1 cellular context compared by ENCODE assay signal in the genomic region with DNA sequence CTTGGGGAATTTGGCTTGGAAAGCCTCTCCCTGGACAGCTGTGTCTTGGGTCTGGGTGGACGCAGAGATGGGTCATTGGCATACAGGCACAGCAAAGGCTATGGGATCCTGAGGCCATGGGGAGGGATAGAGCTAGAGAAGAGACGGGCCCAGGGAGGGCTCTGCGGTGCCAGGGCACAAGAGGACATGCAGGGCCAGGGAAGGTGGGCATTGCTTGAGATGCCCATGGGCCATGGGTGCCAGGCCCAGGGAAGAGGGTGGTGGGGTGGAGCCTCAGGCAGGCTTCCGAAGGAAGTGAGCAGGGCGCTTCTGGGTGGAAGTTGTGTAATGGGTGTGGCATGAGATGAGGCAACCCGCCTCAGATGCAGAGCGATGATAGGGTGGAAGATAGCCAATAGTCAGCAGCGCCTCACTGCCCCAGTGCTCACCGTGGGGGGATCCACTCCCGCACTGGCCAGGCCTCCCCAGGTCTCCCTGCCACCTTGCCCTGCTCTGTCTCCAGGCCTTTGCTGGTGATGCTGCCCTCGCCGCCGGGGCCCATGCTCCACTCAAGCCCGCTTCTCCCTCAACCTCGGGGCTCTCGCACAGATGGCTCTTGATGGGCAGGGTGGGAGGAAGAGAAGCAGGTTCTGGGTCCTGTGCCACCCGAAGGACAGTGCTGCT.
A peak's percentile ranks its signal among the peaks of the same experiment; 100 is the strongest.
TF ChIP-seq lines count a peak whose summit lies in the region.

No MANE protein-coding gene starts in this region.

TF ChIP-seq in K562, 482 proteins besides CTCF, POLR2A, EP300 and RAD21 (continued from another document and continues in another):
- TF ChIP-seq ZNF184 (CRISPR knock-in tag; IDR thresholded peaks at IDR 0.05), result no peak
- TF ChIP-seq TCFL5 (CRISPR knock-in tag; conservative IDR thresholded peaks at IDR 0.05), result no peak
- no peak for TF ChIP-seq ZSCAN32 (CRISPR knock-in tag; IDR thresholded peaks at IDR 0.05)
- TF ChIP-seq, protein P1, sequence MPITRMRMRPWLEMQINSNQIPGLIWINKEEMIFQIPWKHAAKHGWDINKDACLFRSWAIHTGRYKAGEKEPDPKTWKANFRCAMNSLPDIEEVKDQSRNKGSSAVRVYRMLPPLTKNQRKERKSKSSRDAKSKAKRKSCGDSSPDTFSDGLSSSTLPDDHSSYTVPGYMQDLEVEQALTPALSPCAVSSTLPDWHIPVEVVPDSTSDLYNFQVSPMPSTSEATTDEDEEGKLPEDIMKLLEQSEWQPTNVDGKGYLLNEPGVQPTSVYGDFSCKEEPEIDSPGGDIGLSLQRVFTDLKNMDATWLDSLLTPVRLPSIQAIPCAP (CRISPR knock-in tag; IDR thresholded peaks at IDR 0.05; ENCODE audit: borderline replicate concordance), result no peak
- TF ChIP-seq KDM4B (IDR thresholded peaks at IDR 0.05; ENCODE audit: borderline replicate concordance in 2 of 2, low read depth in 1 of 2), result no peak
- 0 out of 2 replicates have a peak, but pooled peaks have one; percentile 41 for TF ChIP-seq ESRRB (CRISPR knock-in tag; IDR thresholded peaks at IDR 0.05; ENCODE audit: borderline replicate concordance)
- TF ChIP-seq, protein P2, sequence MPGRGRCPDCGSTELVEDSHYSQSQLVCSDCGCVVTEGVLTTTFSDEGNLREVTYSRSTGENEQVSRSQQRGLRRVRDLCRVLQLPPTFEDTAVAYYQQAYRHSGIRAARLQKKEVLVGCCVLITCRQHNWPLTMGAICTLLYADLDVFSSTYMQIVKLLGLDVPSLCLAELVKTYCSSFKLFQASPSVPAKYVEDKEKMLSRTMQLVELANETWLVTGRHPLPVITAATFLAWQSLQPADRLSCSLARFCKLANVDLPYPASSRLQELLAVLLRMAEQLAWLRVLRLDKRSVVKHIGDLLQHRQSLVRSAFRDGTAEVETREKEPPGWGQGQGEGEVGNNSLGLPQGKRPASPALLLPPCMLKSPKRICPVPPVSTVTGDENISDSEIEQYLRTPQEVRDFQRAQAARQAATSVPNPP (IDR thresholded peaks at IDR 0.05; ENCODE audit: borderline replicate concordance, insufficient read depth, insufficient read length), result no peak
- no peak; the same call in 1 of the 2 replicates for TF ChIP-seq ZNF76 (CRISPR knock-in tag; IDR thresholded peaks at IDR 0.05; ENCODE audit: borderline replicate concordance)
- no peak for TF ChIP-seq TAF1 (IDR thresholded peaks at IDR 0.05; ENCODE audit: control insufficient read depth, extremely low read depth, insufficient read depth, low read length, severe bottlenecking)
- no peak for TF ChIP-seq SRSF9 (IDR thresholded peaks at IDR 0.05; ENCODE audit: borderline replicate concordance, low read depth, low read length)
- TF ChIP-seq, protein P3, sequence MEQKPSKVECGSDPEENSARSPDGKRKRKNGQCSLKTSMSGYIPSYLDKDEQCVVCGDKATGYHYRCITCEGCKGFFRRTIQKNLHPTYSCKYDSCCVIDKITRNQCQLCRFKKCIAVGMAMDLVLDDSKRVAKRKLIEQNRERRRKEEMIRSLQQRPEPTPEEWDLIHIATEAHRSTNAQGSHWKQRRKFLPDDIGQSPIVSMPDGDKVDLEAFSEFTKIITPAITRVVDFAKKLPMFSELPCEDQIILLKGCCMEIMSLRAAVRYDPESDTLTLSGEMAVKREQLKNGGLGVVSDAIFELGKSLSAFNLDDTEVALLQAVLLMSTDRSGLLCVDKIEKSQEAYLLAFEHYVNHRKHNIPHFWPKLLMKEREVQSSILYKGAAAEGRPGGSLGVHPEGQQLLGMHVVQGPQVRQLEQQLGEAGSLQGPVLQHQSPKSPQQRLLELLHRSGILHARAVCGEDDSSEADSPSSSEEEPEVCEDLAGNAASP (IDR thresholded peaks at IDR 0.05), result no peak
- TF ChIP-seq, protein P4, sequence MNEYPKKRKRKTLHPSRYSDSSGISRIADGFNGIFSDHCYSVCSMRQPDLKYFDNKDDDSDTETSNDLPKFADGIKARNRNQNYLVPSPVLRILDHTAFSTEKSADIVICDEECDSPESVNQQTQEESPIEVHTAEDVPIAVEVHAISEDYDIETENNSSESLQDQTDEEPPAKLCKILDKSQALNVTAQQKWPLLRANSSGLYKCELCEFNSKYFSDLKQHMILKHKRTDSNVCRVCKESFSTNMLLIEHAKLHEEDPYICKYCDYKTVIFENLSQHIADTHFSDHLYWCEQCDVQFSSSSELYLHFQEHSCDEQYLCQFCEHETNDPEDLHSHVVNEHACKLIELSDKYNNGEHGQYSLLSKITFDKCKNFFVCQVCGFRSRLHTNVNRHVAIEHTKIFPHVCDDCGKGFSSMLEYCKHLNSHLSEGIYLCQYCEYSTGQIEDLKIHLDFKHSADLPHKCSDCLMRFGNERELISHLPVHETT (CRISPR knock-in tag; conservative IDR thresholded peaks at IDR 0.05 in 1 of 2, IDR thresholded peaks at IDR 0.05 in 1 of 2), result no peak
- TF ChIP-seq SAFB (IDR thresholded peaks at IDR 0.05; ENCODE audit: borderline replicate concordance, low read depth, low read length), result no peak
- TF ChIP-seq PTRF (tag; IDR thresholded peaks at IDR 0.05), result no peak
- TF ChIP-seq, protein P5, sequence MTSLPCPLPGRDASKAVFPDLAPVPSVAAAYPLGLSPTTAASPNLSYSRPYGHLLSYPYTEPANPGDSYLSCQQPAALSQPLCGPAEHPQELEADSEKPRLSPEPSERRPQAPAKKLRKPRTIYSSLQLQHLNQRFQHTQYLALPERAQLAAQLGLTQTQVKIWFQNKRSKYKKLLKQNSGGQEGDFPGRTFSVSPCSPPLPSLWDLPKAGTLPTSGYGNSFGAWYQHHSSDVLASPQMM (CRISPR knock-in tag; IDR thresholded peaks at IDR 0.05), result no peak
- TF ChIP-seq NFIX (CRISPR knock-in tag; IDR thresholded peaks at IDR 0.05; ENCODE audit: low read depth), result no peak
- TF ChIP-seq, protein P6, sequence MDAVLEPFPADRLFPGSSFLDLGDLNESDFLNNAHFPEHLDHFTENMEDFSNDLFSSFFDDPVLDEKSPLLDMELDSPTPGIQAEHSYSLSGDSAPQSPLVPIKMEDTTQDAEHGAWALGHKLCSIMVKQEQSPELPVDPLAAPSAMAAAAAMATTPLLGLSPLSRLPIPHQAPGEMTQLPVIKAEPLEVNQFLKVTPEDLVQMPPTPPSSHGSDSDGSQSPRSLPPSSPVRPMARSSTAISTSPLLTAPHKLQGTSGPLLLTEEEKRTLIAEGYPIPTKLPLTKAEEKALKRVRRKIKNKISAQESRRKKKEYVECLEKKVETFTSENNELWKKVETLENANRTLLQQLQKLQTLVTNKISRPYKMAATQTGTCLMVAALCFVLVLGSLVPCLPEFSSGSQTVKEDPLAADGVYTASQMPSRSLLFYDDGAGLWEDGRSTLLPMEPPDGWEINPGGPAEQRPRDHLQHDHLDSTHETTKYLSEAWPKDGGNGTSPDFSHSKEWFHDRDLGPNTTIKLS (IDR thresholded peaks at IDR 0.05; ENCODE audit: borderline replicate concordance, low read depth), result no peak
- TF ChIP-seq ZNF174 (CRISPR knock-in tag; IDR thresholded peaks at IDR 0.05), result no peak
- no peak for TF ChIP-seq XRCC5 (IDR thresholded peaks at IDR 0.05; ENCODE audit: low read depth, low read length)
- no peak for TF ChIP-seq ZNF408 (CRISPR knock-in tag; IDR thresholded peaks at IDR 0.05; ENCODE audit: low read depth)
- TF ChIP-seq ETV6 (IDR thresholded peaks at IDR 0.05; ENCODE audit: borderline replicate concordance in 1 of 2, low read depth in 2 of 2, low read length in 1 of 2), result peak; percentile 71 to 79; a peak in 3 of 4 replicates
- TF ChIP-seq ETV6 (CRISPR knock-in tag; IDR thresholded peaks at IDR 0.05; ENCODE audit: borderline replicate concordance), result no peak
- TF ChIP-seq ETV5 (CRISPR knock-in tag; IDR thresholded peaks at IDR 0.05; ENCODE audit: low read depth), result no peak
- TF ChIP-seq SUPT5H (IDR thresholded peaks at IDR 0.05), result peak; percentile 70
- TF ChIP-seq, protein P7, sequence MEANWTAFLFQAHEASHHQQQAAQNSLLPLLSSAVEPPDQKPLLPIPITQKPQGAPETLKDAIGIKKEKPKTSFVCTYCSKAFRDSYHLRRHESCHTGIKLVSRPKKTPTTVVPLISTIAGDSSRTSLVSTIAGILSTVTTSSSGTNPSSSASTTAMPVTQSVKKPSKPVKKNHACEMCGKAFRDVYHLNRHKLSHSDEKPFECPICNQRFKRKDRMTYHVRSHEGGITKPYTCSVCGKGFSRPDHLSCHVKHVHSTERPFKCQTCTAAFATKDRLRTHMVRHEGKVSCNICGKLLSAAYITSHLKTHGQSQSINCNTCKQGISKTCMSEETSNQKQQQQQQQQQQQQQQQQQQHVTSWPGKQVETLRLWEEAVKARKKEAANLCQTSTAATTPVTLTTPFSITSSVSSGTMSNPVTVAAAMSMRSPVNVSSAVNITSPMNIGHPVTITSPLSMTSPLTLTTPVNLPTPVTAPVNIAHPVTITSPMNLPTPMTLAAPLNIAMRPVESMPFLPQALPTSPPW (CRISPR knock-in tag; IDR thresholded peaks at IDR 0.05), result no peak
- no peak for TF ChIP-seq YY1 (IDR thresholded peaks at IDR 0.05; ENCODE audit: borderline replicate concordance in 1 of 3, control insufficient read depth in 1 of 3, extremely low read depth in 1 of 3, insufficient read depth in 3 of 3, insufficient read length in 1 of 3, insufficient replicate concordance in 2 of 3, low read depth in 1 of 3, low read length in 2 of 3)
- TF ChIP-seq, protein P8, sequence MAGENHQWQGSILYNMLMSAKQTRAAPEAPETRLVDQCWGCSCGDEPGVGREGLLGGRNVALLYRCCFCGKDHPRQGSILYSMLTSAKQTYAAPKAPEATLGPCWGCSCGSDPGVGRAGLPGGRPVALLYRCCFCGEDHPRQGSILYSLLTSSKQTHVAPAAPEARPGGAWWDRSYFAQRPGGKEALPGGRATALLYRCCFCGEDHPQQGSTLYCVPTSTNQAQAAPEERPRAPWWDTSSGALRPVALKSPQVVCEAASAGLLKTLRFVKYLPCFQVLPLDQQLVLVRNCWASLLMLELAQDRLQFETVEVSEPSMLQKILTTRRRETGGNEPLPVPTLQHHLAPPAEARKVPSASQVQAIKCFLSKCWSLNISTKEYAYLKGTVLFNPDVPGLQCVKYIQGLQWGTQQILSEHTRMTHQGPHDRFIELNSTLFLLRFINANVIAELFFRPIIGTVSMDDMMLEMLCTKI (IDR thresholded peaks at IDR 0.05; ENCODE audit: partially characterized antibody), result no peak
- no peak for TF ChIP-seq HLTF (IDR thresholded peaks at IDR 0.05)
- no peak for TF ChIP-seq SRF (CRISPR knock-in tag; IDR thresholded peaks at IDR 0.05)
- TF ChIP-seq ZNF239 (CRISPR knock-in tag; IDR thresholded peaks at IDR 0.05), result peak; percentile 31; the same call in 1 of the 2 replicates
- TF ChIP-seq POLR2B (IDR thresholded peaks at IDR 0.05; ENCODE audit: low read depth, partially characterized antibody), result peak; percentile 65
- no peak for TF ChIP-seq RFX7 (CRISPR knock-in tag; IDR thresholded peaks at IDR 0.05)
- TF ChIP-seq, protein P9, sequence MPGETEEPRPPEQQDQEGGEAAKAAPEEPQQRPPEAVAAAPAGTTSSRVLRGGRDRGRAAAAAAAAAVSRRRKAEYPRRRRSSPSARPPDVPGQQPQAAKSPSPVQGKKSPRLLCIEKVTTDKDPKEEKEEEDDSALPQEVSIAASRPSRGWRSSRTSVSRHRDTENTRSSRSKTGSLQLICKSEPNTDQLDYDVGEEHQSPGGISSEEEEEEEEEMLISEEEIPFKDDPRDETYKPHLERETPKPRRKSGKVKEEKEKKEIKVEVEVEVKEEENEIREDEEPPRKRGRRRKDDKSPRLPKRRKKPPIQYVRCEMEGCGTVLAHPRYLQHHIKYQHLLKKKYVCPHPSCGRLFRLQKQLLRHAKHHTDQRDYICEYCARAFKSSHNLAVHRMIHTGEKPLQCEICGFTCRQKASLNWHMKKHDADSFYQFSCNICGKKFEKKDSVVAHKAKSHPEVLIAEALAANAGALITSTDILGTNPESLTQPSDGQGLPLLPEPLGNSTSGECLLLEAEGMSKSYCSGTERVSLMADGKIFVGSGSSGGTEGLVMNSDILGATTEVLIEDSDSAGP (CRISPR knock-in tag; IDR thresholded peaks at IDR 0.05), result no peak
- no peak for TF ChIP-seq ZNF717 (CRISPR knock-in tag; IDR thresholded peaks at IDR 0.05)
- TF ChIP-seq, protein P10, sequence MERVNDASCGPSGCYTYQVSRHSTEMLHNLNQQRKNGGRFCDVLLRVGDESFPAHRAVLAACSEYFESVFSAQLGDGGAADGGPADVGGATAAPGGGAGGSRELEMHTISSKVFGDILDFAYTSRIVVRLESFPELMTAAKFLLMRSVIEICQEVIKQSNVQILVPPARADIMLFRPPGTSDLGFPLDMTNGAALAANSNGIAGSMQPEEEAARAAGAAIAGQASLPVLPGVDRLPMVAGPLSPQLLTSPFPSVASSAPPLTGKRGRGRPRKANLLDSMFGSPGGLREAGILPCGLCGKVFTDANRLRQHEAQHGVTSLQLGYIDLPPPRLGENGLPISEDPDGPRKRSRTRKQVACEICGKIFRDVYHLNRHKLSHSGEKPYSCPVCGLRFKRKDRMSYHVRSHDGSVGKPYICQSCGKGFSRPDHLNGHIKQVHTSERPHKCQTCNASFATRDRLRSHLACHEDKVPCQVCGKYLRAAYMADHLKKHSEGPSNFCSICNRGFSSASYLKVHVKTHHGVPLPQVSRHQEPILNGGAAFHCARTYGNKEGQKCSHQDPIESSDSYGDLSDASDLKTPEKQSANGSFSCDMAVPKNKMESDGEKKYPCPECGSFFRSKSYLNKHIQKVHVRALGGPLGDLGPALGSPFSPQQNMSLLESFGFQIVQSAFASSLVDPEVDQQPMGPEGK (CRISPR knock-in tag; IDR thresholded peaks at IDR 0.05; ENCODE audit: borderline replicate concordance), result no peak; the same call in 1 of the 2 replicates
- no peak for TF ChIP-seq ZC3H11A (IDR thresholded peaks at IDR 0.05; ENCODE audit: low read depth, low read length)
- peak; percentile 74; the same call in 1 of the 2 replicates for TF ChIP-seq MYNN (IDR thresholded peaks at IDR 0.05)
- no peak for TF ChIP-seq MYNN (CRISPR knock-in tag; IDR thresholded peaks at IDR 0.05)
- 0 out of 2 replicates have a peak, but pooled peaks have one; percentile 4 for TF ChIP-seq TEAD4 (IDR thresholded peaks at IDR 0.05; ENCODE audit: low read length)
- no peak for TF ChIP-seq TEAD4 (CRISPR knock-in tag; IDR thresholded peaks at IDR 0.05; ENCODE audit: borderline replicate concordance)
- TF ChIP-seq, protein P11, sequence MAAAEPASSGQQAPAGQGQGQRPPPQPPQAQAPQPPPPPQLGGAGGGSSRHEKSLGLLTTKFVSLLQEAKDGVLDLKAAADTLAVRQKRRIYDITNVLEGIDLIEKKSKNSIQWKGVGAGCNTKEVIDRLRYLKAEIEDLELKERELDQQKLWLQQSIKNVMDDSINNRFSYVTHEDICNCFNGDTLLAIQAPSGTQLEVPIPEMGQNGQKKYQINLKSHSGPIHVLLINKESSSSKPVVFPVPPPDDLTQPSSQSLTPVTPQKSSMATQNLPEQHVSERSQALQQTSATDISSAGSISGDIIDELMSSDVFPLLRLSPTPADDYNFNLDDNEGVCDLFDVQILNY (CRISPR knock-in tag; IDR thresholded peaks at IDR 0.05), result no peak
- TF ChIP-seq TAF7 (tag; IDR thresholded peaks at IDR 0.05), result no peak; the same call in 1 of the 2 replicates
- TF ChIP-seq TAF15 (IDR thresholded peaks at IDR 0.05; ENCODE audit: low read depth, low read length), result no peak
- no peak; a peak in 1 of 4 replicates for TF ChIP-seq NRF1 (conservative IDR thresholded peaks at IDR 0.05 in 1 of 2, IDR thresholded peaks at IDR 0.05 in 1 of 2)
- 0 out of 2 replicates have a peak, but pooled peaks have one; percentile 1 for TF ChIP-seq ZNF644 (tag; IDR thresholded peaks at IDR 0.05; ENCODE audit: low read depth)
- TF ChIP-seq, protein P12, sequence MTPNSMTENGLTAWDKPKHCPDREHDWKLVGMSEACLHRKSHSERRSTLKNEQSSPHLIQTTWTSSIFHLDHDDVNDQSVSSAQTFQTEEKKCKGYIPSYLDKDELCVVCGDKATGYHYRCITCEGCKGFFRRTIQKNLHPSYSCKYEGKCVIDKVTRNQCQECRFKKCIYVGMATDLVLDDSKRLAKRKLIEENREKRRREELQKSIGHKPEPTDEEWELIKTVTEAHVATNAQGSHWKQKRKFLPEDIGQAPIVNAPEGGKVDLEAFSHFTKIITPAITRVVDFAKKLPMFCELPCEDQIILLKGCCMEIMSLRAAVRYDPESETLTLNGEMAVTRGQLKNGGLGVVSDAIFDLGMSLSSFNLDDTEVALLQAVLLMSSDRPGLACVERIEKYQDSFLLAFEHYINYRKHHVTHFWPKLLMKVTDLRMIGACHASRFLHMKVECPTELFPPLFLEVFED (CRISPR knock-in tag; conservative IDR thresholded peaks at IDR 0.05), result no peak
